ENCODE assay signal across 18 cellular contexts in genomic region chr3:194440756-194441155, GRCh38. TPM values are rescaled to one million over a fixed set of nuclear protein-coding genes. Genes with fewer than 3 reads are reported as not detected.
DNase-seq lines count a peak whose midpoint lies in the region; ATAC-seq, FAIRE-seq and TF ChIP-seq lines count a peak whose summit lies in the region.
"Had no signal": no experiment of that assay in that cellular context is flagged by ENCODE, and none has a peak within 500 bp of the region (broad histone marks: within the 10 kb centered on the region; RNA-seq: fewer than 3 reads in every experiment).

No MANE protein-coding gene starts in this region.

- H3K9me3 ChIP-seq in sigmoid colon: no peaks in the 10 kb centered on the region
- H3K9me3 ChIP-seq: SJCRH30 had no signal

- H3K4me1 Mint-ChIP-seq in nephron progenitor cell: peaks cover 29% of the 10 kb centered on the region
- H3K4me1 Mint-ChIP-seq: B cell had no signal

- no peaks in the 10 kb centered on the region for H3K9me3 Mint-ChIP-seq in nephron progenitor cell
- H3K9me3 Mint-ChIP-seq: CD4-positive, CD25-positive, alpha-beta regulatory T cell had no signal

- TF ChIP-seq CTCF in VCaP (conservative IDR thresholded peaks at IDR 0.05): no peak
- TF ChIP-seq CTCF in nephron progenitor cell (IDR thresholded peaks at IDR 0.05): no peak
- no peak for TF ChIP-seq CTCF in sigmoid colon (IDR thresholded peaks at IDR 0.05)

- no peaks in the 10 kb centered on the region for H3K27me3 ChIP-seq in sigmoid colon
- H3K27me3 ChIP-seq: SJCRH30 had no signal

- H3K27me3 Mint-ChIP-seq in nephron progenitor cell (ENCODE audit: low read depth, poor library complexity): no peaks in the 10 kb centered on the region
- H3K27me3 Mint-ChIP-seq: B cell; CD4-positive, CD25-positive, alpha-beta regulatory T cell had no signal

- H3K36me3 ChIP-seq in sigmoid colon: peaks cover 2 to 64% (median 20%) of the 10 kb centered on the region in 4 donors

- H3K4me3 Mint-ChIP-seq in nephron progenitor cell: peak overlapping the region; percentile 37
- H3K4me3 Mint-ChIP-seq: B cell; CD4-positive, CD25-positive, alpha-beta regulatory T cell had no signal

- no peak overlapping the region for H3K4me3 ChIP-seq in sigmoid colon
- H3K4me3 ChIP-seq: GM12878, SJCRH30 had no signal

- TF ChIP-seq EP300 in sigmoid colon (IDR thresholded peaks at IDR 0.05): no peak

- ATAC-seq in HG02981 (IDR thresholded peaks at IDR 0.05; ENCODE audit: unreplicated experiment): no peak
- ATAC-seq: GM12878, HepG2 had no signal

- H3K4me1 ChIP-seq in sigmoid colon: no peaks in the 10 kb centered on the region
- H3K4me1 ChIP-seq: SJCRH30 had no signal

- WGBS in sigmoid colon, 2 donors: 21 to 56% methylated on average over 2 of the region's 2 CpGs

- peak overlapping the region; percentile 86 for H3K27ac Mint-ChIP-seq in nephron progenitor cell
- H3K27ac Mint-ChIP-seq: B cell had no signal

- TF ChIP-seq POLR2A in H54 (IDR thresholded peaks at IDR 0.05; ENCODE audit: low read depth, low read length) (no peak), sigmoid colon (IDR thresholded peaks at IDR 0.05) (no peak)

- intact Hi-C loops in sigmoid colon (cut with DNase I): no loop called here

- peak overlapping the region; percentile 58 for H3K27ac ChIP-seq in VCaP
- H3K27ac ChIP-seq in sigmoid colon: no peak overlapping the region
- H3K27ac ChIP-seq: SJCRH30 had no signal

- peak; percentile 67 for FAIRE-seq in H54 (lab: Jason Lieb, UNC)
- FAIRE-seq: GM12878, HepG2 had no signal

- H3K36me3 Mint-ChIP-seq in nephron progenitor cell (ENCODE audit: low read depth): peaks cover 51% of the 10 kb centered on the region

- DNase-seq in NCI-H2196 treated with DMSO at 0.1 percent for 48 hours (lab: John Stamatoyannopoulos, UW; ENCODE audit: unreplicated experiment) (peak; percentile 35), NCI-H2196 (lab: John Stamatoyannopoulos, UW; ENCODE audit: unreplicated experiment) (no peak), H54 (ENCODE audit: insufficient read length, low spot score) (no peak), nephron progenitor cell (no peak), sigmoid colon (no peak), NCI-H187 (lab: John Stamatoyannopoulos, UW) (no peak)
- DNase-seq: CD4-positive, CD25-positive, alpha-beta regulatory T cell; GOT3; KBM-7; MV-4-11; NCI-H226; NCI-H524; SJCRH30 had no signal

RNA-seq across cellular contexts. Expression of gene GP5, which starts 41.7 kb away (rescaled TPM):
- under 1 TPM in 1 of 4 donors, not detected in 3; 0.14 TPM for total RNA-seq in sigmoid colon
- under 1 TPM in 1 of 3 donors, not detected in 2; 0.69 TPM for polyA plus RNA-seq in sigmoid colon
- total RNA-seq: GM12878, HepG2, SJCRH30 had no signal
- polyA plus RNA-seq: GM12878, HepG2 had no signal

RNA-seq across cellular contexts. Expression of gene ATP13A3, which starts 46.0 kb away (rescaled TPM):
- 10 to 100 TPM; 50.4 to 82.7 (median 68.2) TPM for total RNA-seq in sigmoid colon
- 10 to 100 TPM; 10.9 to 20.6 (median 12.0) TPM for polyA plus RNA-seq in sigmoid colon
